Comparison of ENCODE assay signal across 24 cellular contexts in the genomic region with DNA sequence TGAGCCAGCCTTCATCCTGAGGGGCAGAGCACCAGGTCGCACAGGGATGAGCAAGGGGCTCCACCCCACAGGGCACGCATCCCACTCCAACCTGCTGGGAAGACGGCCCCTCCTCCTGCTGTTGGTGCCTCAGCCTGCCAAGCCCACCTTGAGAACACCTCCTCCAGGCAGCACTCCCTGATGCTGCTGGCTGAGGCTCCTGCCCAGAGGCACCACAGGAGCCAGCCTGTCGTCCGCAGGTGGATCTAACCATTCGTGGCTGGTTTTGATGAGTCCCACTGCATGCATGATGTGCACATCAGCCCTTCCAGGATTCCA. TPM values are rescaled to one million over a fixed set of nuclear protein-coding genes. Genes with fewer than 3 reads are reported as not detected.
DNase-seq lines count a peak whose midpoint lies in the region; ATAC-seq and TF ChIP-seq lines count a peak whose summit lies in the region.
"Had no signal": no experiment of that assay in that cellular context is flagged by ENCODE, and none has a peak within 500 bp of the region (broad histone marks: within the 10 kb centered on the region; RNA-seq: fewer than 3 reads in every experiment).

No MANE protein-coding gene starts in this region.

- peak overlapping the region; percentile 59 for H4K8ac ChIP-seq in mesenchymal stem cell (ENCODE audit: low read length)

- peaks cover 31% of the 10 kb centered on the region for H3K36me3 Mint-ChIP-seq in activated B cell treated with CpG ODN at 0.5 μM for 24 hours (ENCODE audit: low read depth)
- H3K36me3 Mint-ChIP-seq: activated naive CD4-positive, alpha-beta T cell treated with anti-CD3 and anti-CD28 coated beads, Interleukin-2, amount 50 U/mL, for 72 hours had no signal

- H2AFZ ChIP-seq in mesenchymal stem cell (ENCODE audit: low read depth, low read length) (no peak overlapping the region), Karpas-422 (ENCODE audit: low read length) (no peak overlapping the region)

- no peak overlapping the region for H3K4me3 ChIP-seq in mesenchymal stem cell (ENCODE audit: insufficient read depth in 1 of 2, low read depth in 1 of 2, low read length in 2 of 2)
- H3K4me3 ChIP-seq in upper lobe of right lung = no peak overlapping the region
- H3K4me3 ChIP-seq in Karpas-422 (ENCODE audit: low read length) = no peak overlapping the region
- H3K4me3 ChIP-seq: BLaER1 treated with 17β-estradiol and CSF1 and Interleukin-3, amounts not matched to agents 10 nM and 100 nM; left lung; SJCRH30; tibial nerve had no signal

- no peak overlapping the region for H3K4me2 ChIP-seq in mesenchymal stem cell (ENCODE audit: low read length, poor library complexity, severe bottlenecking)
- H3K4me2 ChIP-seq in Karpas-422 (ENCODE audit: low read depth, low read length, poor library complexity, severe bottlenecking) = no peak overlapping the region
- H3K4me2 ChIP-seq: BLaER1 treated with 17β-estradiol and CSF1 and Interleukin-3, amounts not matched to agents 10 nM and 100 nM had no signal

- TF ChIP-seq CTCF in activated B cell treated with CpG ODN at 0.5 μM for 24 hours (IDR thresholded peaks at IDR 0.05) = no peak
- TF ChIP-seq CTCF in upper lobe of right lung (IDR thresholded peaks at IDR 0.05) = no peak
- no peak for TF ChIP-seq CTCF in foreskin keratinocyte (conservative IDR thresholded peaks at IDR 0.05)

- no peak overlapping the region for H2BK5ac ChIP-seq in mesenchymal stem cell (ENCODE audit: low read depth, low read length, poor library complexity, severe bottlenecking)

- no peak overlapping the region for H3K4me3 Mint-ChIP-seq in activated B cell treated with CpG ODN at 0.5 μM for 24 hours

- H3K27me3 ChIP-seq in mesenchymal stem cell (ENCODE audit: control insufficient read depth in 1 of 2, insufficient read depth in 1 of 2, low read length in 2 of 2) (no peaks in the 10 kb centered on the region), upper lobe of right lung (no peaks in the 10 kb centered on the region), foreskin keratinocyte (no peaks in the 10 kb centered on the region), Karpas-422 (ENCODE audit: low read length) (no peaks in the 10 kb centered on the region)
- H3K27me3 ChIP-seq: BLaER1 treated with 17β-estradiol and CSF1 and Interleukin-3, amounts not matched to agents 10 nM and 100 nM; brain microvascular endothelial cell; left lung; SJCRH30; tibial nerve had no signal

- ATAC-seq in Right ventricle myocardium superior (ENCODE audit: poor library complexity) (no peak), activated B cell treated with CpG ODN at 0.5 μM for 24 hours (ENCODE audit: low read depth) (no peak), upper lobe of right lung (no peak), foreskin keratinocyte (no peak)
- ATAC-seq: activated naive CD4-positive, alpha-beta T cell treated with anti-CD3 and anti-CD28 coated beads, Interleukin-2, amount 50 U/mL, for 72 hours; HCT116; left lung had no signal

- H3K4ac ChIP-seq in mesenchymal stem cell (ENCODE audit: low read depth in 1 of 2, low read length in 2 of 2) = no peak overlapping the region

- H3K14ac ChIP-seq in mesenchymal stem cell (ENCODE audit: low read length in 2 of 2) = no peak overlapping the region

- H4K20me1 ChIP-seq in Karpas-422 (ENCODE audit: insufficient read depth, low read depth, low read length) = no peaks in the 10 kb centered on the region

- no peak overlapping the region for H2BK15ac ChIP-seq in mesenchymal stem cell (ENCODE audit: low read depth, poor library complexity, severe bottlenecking)

- intact Hi-C loops in cardiac septum (cut with DNase I) (no loop called here), Right ventricle myocardium superior (cut with DNase I) (no loop called here), activated B cell treated with CpG ODN at 0.5 μM for 24 hours (cut with micrococcal nuclease) (no loop called here), upper lobe of right lung (cut with DNase I) (no loop called here)

- peak; percentile 58 for DNase-seq in cardiac septum (ENCODE audit: low spot score)
- no peak for DNase-seq in Right ventricle myocardium superior
- DNase-seq in activated B cell treated with CpG ODN at 0.5 μM for 24 hours = peak; percentile 10
- no peak for DNase-seq in mesenchymal stem cell
- peak; percentile 60 for DNase-seq in upper lobe of right lung
- DNase-seq in foreskin keratinocyte = no peak
- no peak for DNase-seq in Karpas-422
- DNase-seq: activated CD4-positive, alpha-beta T cell treated with anti-CD3 and anti-CD28 coated beads, Interleukin-2, amount 50 U/mL, for 1 hour; amygdala; brain microvascular endothelial cell; DMS153; mesendoderm; NCI-H2107; NCI-H446; NCI-H774; SJCRH30; stimulated activated CD4-positive, alpha-beta T cell treated with anti-CD3 and anti-CD28 coated beads, Interleukin-4, amount 100 ng/mL, for 24 hours; SW 1271 had no signal

- WGBS in mesenchymal stem cell = 96% methylated on average over 6 of the region's 6 CpGs

- POLR2A ChIA-PET in activated B cell treated with CpG ODN at 0.5 μM for 24 hours (lab: Charles Lee) = no interaction called here

- no peaks in the 10 kb centered on the region for H3K79me2 ChIP-seq in Karpas-422 (ENCODE audit: low read length)

- H4K91ac ChIP-seq in mesenchymal stem cell (ENCODE audit: low read length) = peak overlapping the region; percentile 64

- no peak overlapping the region for H3K23ac ChIP-seq in mesenchymal stem cell (ENCODE audit: low read length in 2 of 2)

- CTCF ChIA-PET in activated B cell treated with CpG ODN at 0.5 μM for 24 hours (lab: Charles Lee) = no interaction called here

- H3K4me1 Mint-ChIP-seq in activated B cell treated with CpG ODN at 0.5 μM for 24 hours = peaks cover 2% of the 10 kb centered on the region

- H3K36me3 ChIP-seq in mesenchymal stem cell (ENCODE audit: control insufficient read depth in 1 of 2, insufficient read depth in 2 of 2, low read depth in 1 of 2, low read length in 2 of 2) (peaks cover 50 to 69% of the 10 kb centered on the region in 2 experiments), upper lobe of right lung (no peaks in the 10 kb centered on the region), Karpas-422 (ENCODE audit: insufficient read depth, low read length) (no peaks in the 10 kb centered on the region)
- H3K36me3 ChIP-seq: SJCRH30 had no signal

- H2BK120ac ChIP-seq in mesenchymal stem cell (ENCODE audit: low read depth, low read length) = no peak overlapping the region

- H3K27ac ChIP-seq in mesenchymal stem cell (ENCODE audit: low read length, poor library complexity, severe bottlenecking) = no peak overlapping the region
- no peak overlapping the region for H3K27ac ChIP-seq in upper lobe of right lung
- no peak overlapping the region for H3K27ac ChIP-seq in foreskin keratinocyte
- no peak overlapping the region for H3K27ac ChIP-seq in Karpas-422 (ENCODE audit: low read length)
- H3K27ac ChIP-seq: brain microvascular endothelial cell, left lung, SJCRH30, tibial nerve had no signal

- H2AK5ac ChIP-seq in mesenchymal stem cell (ENCODE audit: low read length, severe bottlenecking) = no peak overlapping the region

- no peaks in the 10 kb centered on the region for H3K9me2 ChIP-seq in Karpas-422 (replicated peaks; ENCODE audit: insufficient read depth, low read length)

- H3K79me1 ChIP-seq in mesenchymal stem cell (replicated peaks; ENCODE audit: low read length, poor library complexity, severe bottlenecking) = peaks cover 1% of the 10 kb centered on the region

- no peaks in the 10 kb centered on the region for H3K9me3 ChIP-seq in mesenchymal stem cell (ENCODE audit: control insufficient read depth, low read length)
- no peaks in the 10 kb centered on the region for H3K9me3 ChIP-seq in upper lobe of right lung
- 0 out of 2 replicates have a peak, but pooled peaks cover 4% of the 10 kb centered on the region for H3K9me3 ChIP-seq in Karpas-422 (ENCODE audit: low read length)
- H3K9me3 ChIP-seq: left lung, tibial nerve had no signal

- H3K4me1 ChIP-seq in mesenchymal stem cell (ENCODE audit: control insufficient read depth, insufficient read depth, low read depth, low read length) (peaks cover 11% of the 10 kb centered on the region), upper lobe of right lung (no peaks in the 10 kb centered on the region), foreskin keratinocyte (no peaks in the 10 kb centered on the region), Karpas-422 (ENCODE audit: low read length) (no peaks in the 10 kb centered on the region)
- H3K4me1 ChIP-seq: SJCRH30 had no signal

- peak overlapping the region in 1 of 2 experiments; percentile 23 for H3K18ac ChIP-seq in mesenchymal stem cell (ENCODE audit: low read depth in 1 of 2, low read length in 2 of 2)

- no peaks in the 10 kb centered on the region for H3K27me3 Mint-ChIP-seq in activated B cell treated with CpG ODN at 0.5 μM for 24 hours
- H3K27me3 Mint-ChIP-seq: progenitor cell of endocrine pancreas had no signal

- H2BK12ac ChIP-seq in mesenchymal stem cell (ENCODE audit: low read length in 2 of 2) = no peak overlapping the region

- peaks cover 2% of the 10 kb centered on the region for H3K9me3 Mint-ChIP-seq in activated B cell treated with CpG ODN at 0.5 μM for 24 hours
- H3K9me3 Mint-ChIP-seq: activated naive CD4-positive, alpha-beta T cell treated with anti-CD3 and anti-CD28 coated beads, Interleukin-2, amount 50 U/mL, for 72 hours had no signal

- no peak overlapping the region for H3K27ac Mint-ChIP-seq in activated B cell treated with CpG ODN at 0.5 μM for 24 hours
- H3K27ac Mint-ChIP-seq: progenitor cell of endocrine pancreas had no signal

- H3K9ac ChIP-seq in mesenchymal stem cell (ENCODE audit: low read length) (no peak overlapping the region), Karpas-422 (ENCODE audit: low read length) (no peak overlapping the region)

RNA-seq across cellular contexts. Expression of gene BIN1, which starts 58.4 kb away (rescaled TPM):
- 14.0 TPM for total RNA-seq in cardiac septum
- total RNA-seq in Right ventricle myocardium superior = 15.7 TPM
- 62.5 and 63.5 TPM in 2 replicates for total RNA-seq in activated B cell treated with CpG ODN at 0.5 μM for 24 hours
- 61.3 TPM for polyA plus RNA-seq in mesenchymal stem cell (2013, experiment 1 of 2)
- 58.6 TPM for polyA plus RNA-seq in mesenchymal stem cell (2013, experiment 2 of 2)
- 33.4 TPM for total RNA-seq in upper lobe of right lung
- total RNA-seq in foreskin keratinocyte = 30.6 and 30.8 TPM in 2 replicates
- 29.4 and 31.0 TPM in 2 replicates for polyA plus RNA-seq in foreskin keratinocyte
- total RNA-seq in Karpas-422 (2014; rRNA removed; shearing (Covaris generic); ENCODE audit: low replicate concordance) = 8.4 and 17.8 TPM in 2 replicates

Comparison
In these comparisons a context has a peak if more than half of its experiments do, and no peak if none do; other contexts are left out.
1. DNase-seq: peak in cardiac septum (single experiment), activated B cell treated with CpG ODN at 0.5 μM for 24 hours (single experiment) and upper lobe of right lung (single experiment); none in Right ventricle myocardium superior (single experiment), mesenchymal stem cell (single experiment), foreskin keratinocyte (0 of 2) and Karpas-422 (single experiment).